Comparison of ENCODE assay signal across 29 cellular contexts in genomic region chr19:4939466-4939865, GRCh38. TPM values are rescaled to one million over a fixed set of nuclear protein-coding genes. Genes with fewer than 3 reads are reported as not detected.
DNase-seq lines count a peak whose midpoint lies in the region; ATAC-seq and TF ChIP-seq lines count a peak whose summit lies in the region.
"Had no signal": no experiment of that assay in that cellular context is flagged by ENCODE, and none has a peak within 500 bp of the region (broad histone marks: within the 10 kb centered on the region; RNA-seq: fewer than 3 reads in every experiment).

No MANE protein-coding gene starts in this region.

- peaks cover 64% of the 10 kb centered on the region for H3K36me3 Mint-ChIP-seq in GM23338 (ENCODE audit: low read depth)
- peaks cover 24% of the 10 kb centered on the region for H3K36me3 Mint-ChIP-seq in WTC11
- H3K36me3 Mint-ChIP-seq in nephron progenitor cell (ENCODE audit: low read depth): peaks cover 61% of the 10 kb centered on the region
- H3K36me3 Mint-ChIP-seq: CD8-positive, alpha-beta T cell; T-cell had no signal

- TF ChIP-seq POLR2A in thyroid gland (IDR thresholded peaks at IDR 0.05): no peak

- H3K27me3 ChIP-seq in GM23338 (ENCODE audit: insufficient read depth) (no peaks in the 10 kb centered on the region), thyroid gland (no peaks in the 10 kb centered on the region)
- H3K27me3 ChIP-seq: MG63 had no signal

- no peaks in the 10 kb centered on the region; the same call in 1 of the 2 replicates for H3K79me2 ChIP-seq in GM23338 (replicated peaks; ENCODE audit: insufficient read depth)

- H3K4me2 ChIP-seq in GM23338: no peak overlapping the region
- H3K4me2 ChIP-seq: A549, PC-9 had no signal

- H4K20me1 ChIP-seq in GM23338 (replicated peaks; ENCODE audit: insufficient read depth): peaks cover 24% of the 10 kb centered on the region

- H2AFZ ChIP-seq in GM23338: no peak overlapping the region
- H2AFZ ChIP-seq: PC-9 had no signal

- H3K4me1 Mint-ChIP-seq in GM23338 (no peaks in the 10 kb centered on the region), WTC11 (no peaks in the 10 kb centered on the region), nephron progenitor cell (peaks cover 8% of the 10 kb centered on the region)
- H3K4me1 Mint-ChIP-seq: T-cell had no signal

- POLR2A ChIA-PET in WTC11 (lab: Charles Lee): no interaction called here

- CTCF ChIA-PET in WTC11 (lab: Charles Lee): interaction anchor here (0.6 to 1.3 kb wide), 3 partner anchors 87 to 673 kb away, joined by 3 to 6 read pairs (median 4); no protein-coding TSS in a partner anchor

- no peaks in the 10 kb centered on the region for H3F3A ChIP-seq in GM23338 (replicated peaks; ENCODE audit: low read depth)

- DNase-seq in GM23338 (ENCODE audit: low spot score) (no peak), WTC11 (ENCODE audit: low spot score) (no peak), nephron progenitor cell (no peak), thyroid gland (peak; percentile 65 to 81), NCI-H2196 treated with DMSO at 0.1 percent for 48 hours (lab: John Stamatoyannopoulos, UW; ENCODE audit: unreplicated experiment) (no peak)
- DNase-seq in stimulated activated CD4-positive, alpha-beta T cell treated with anti-CD3 and anti-CD28 coated beads, Interleukin-4, amount 100 ng/mL, for 24 hours: no peak
- DNase-seq: AML-193; Caco-2; CD8-positive, alpha-beta T cell; GDM1; GOT3; HCEC 1CT; Kasumi-1; MG63; NCI-H1105 treated with DMSO at 0.1 percent for 48 hours; NCI-H2029; NCI-H446 treated with DMSO at 0.1 percent for 48 hours; NCI-H526; NCI-H82; NK-92 treated with Interleukin-12 subunit alpha and Interleukin-12 subunit beta, amount 100 ng/mL, for 24 hours; PC-9; Right ventricle myocardium superior; T-cell had no signal

- no peak for TF ChIP-seq CTCF in GM23338 (conservative IDR thresholded peaks at IDR 0.05; ENCODE audit: low read depth in 2 of 2)
- TF ChIP-seq CTCF in WTC11 (IDR thresholded peaks at IDR 0.05): no peak
- TF ChIP-seq CTCF in nephron progenitor cell (IDR thresholded peaks at IDR 0.05): no peak
- TF ChIP-seq CTCF in thyroid gland (IDR thresholded peaks at IDR 0.05): no peak

- no peak for ATAC-seq in GM23338
- no peak for ATAC-seq in WTC11
- ATAC-seq in HG03175 (IDR thresholded peaks at IDR 0.05; ENCODE audit: unreplicated experiment): no peak
- ATAC-seq: A549; CD8-positive, alpha-beta T cell; GM12878; K562; T-cell had no signal

- 47 to 77% methylated on average over 6 to 7 of the region's 7 CpGs for WGBS in thyroid gland, 2 donors

- intact Hi-C loops in thyroid gland (cut with DNase I): no loop called here

- H3K9me3 ChIP-seq in thyroid gland: no peaks in the 10 kb centered on the region
- H3K9me3 ChIP-seq: A549, Caco-2, MG63 had no signal

- no peaks in the 10 kb centered on the region for H3K9me2 ChIP-seq in GM23338 (ENCODE audit: insufficient read depth)

- H3K27ac ChIP-seq in GM23338 (ENCODE audit: low read depth) (0 out of 2 replicates have a peak overlapping the region, but pooled peaks have one; percentile 45), thyroid gland (no peak overlapping the region)
- H3K27ac ChIP-seq: A549, PC-9 had no signal

- H3K4me1 ChIP-seq in GM23338 (ENCODE audit: insufficient read depth) (no peaks in the 10 kb centered on the region), thyroid gland (no peaks in the 10 kb centered on the region)
- H3K4me1 ChIP-seq: A549, Caco-2 had no signal

- H3K27ac Mint-ChIP-seq in GM23338 (no peak overlapping the region), WTC11 (peak overlapping the region; percentile 66), nephron progenitor cell (peak overlapping the region; percentile 72)
- H3K27ac Mint-ChIP-seq: CD8-positive, alpha-beta T cell; T-cell had no signal

- H3K9me3 Mint-ChIP-seq in GM23338: no peaks in the 10 kb centered on the region
- H3K9me3 Mint-ChIP-seq in WTC11: no peaks in the 10 kb centered on the region
- H3K9me3 Mint-ChIP-seq in nephron progenitor cell: no peaks in the 10 kb centered on the region
- H3K9me3 Mint-ChIP-seq: CD8-positive, alpha-beta T cell; T-cell had no signal

- H3K36me3 ChIP-seq in GM23338 (ENCODE audit: insufficient read depth): 0 out of 2 replicates have a peak, but pooled peaks cover 11% of the 10 kb centered on the region
- H3K36me3 ChIP-seq in thyroid gland: no peaks in the 10 kb centered on the region

- H3K4me3 ChIP-seq in GM23338 (no peak overlapping the region), thyroid gland (replicated peaks in 1 of 3) (no peak overlapping the region)
- H3K4me3 ChIP-seq: A549, GM12878, K562, MG63, PC-9 had no signal

- H3K4me3 Mint-ChIP-seq in GM23338 (no peak overlapping the region), WTC11 (no peak overlapping the region), nephron progenitor cell (no peak overlapping the region)
- H3K4me3 Mint-ChIP-seq: CD8-positive, alpha-beta T cell; T-cell had no signal

- H3K27me3 Mint-ChIP-seq in GM23338 (ENCODE audit: insufficient read depth, low read depth, poor library complexity) (peaks cover 8% of the 10 kb centered on the region), WTC11 (ENCODE audit: low read depth) (no peaks in the 10 kb centered on the region), nephron progenitor cell (ENCODE audit: low read depth, poor library complexity) (no peaks in the 10 kb centered on the region)
- H3K27me3 Mint-ChIP-seq: T-cell had no signal

TF ChIP-seq in GM23338, 12 proteins besides CTCF, POLR2A, EP300 and RAD21:
- TF ChIP-seq ZNF331 (CRISPR knock-in tag; IDR thresholded peaks at IDR 0.05; ENCODE audit: low read depth): no peak

TF ChIP-seq in WTC11, 78 proteins besides CTCF, POLR2A, EP300 and RAD21 (continues in another document):
- no peak for TF ChIP-seq EMX1 (CRISPR knock-in tag; IDR thresholded peaks at IDR 0.05)
- TF ChIP-seq SP1 (CRISPR knock-in tag; conservative IDR thresholded peaks at IDR 0.05): no peak
- TF ChIP-seq ATF2 (CRISPR knock-in tag; IDR thresholded peaks at IDR 0.05; ENCODE audit: borderline replicate concordance, low read depth): no peak
- TF ChIP-seq ZNF532 (CRISPR knock-in tag; IDR thresholded peaks at IDR 0.05; ENCODE audit: borderline replicate concordance): no peak
- no peak for TF ChIP-seq ZNF317 (CRISPR knock-in tag; IDR thresholded peaks at IDR 0.05; ENCODE audit: borderline replicate concordance, low read depth)

RNA-seq across cellular contexts. Expression of gene KDM4B, which starts 29.4 kb away (rescaled TPM):
- total RNA-seq in GM23338 (2014; rRNA removed; shearing (Covaris generic)): 27.6 and 35.7 TPM in 2 replicates
- 8.7 and 9.1 TPM in 2 replicates for polyA plus RNA-seq in GM23338 (2016; fragmentation: Nextera tagmentation; extraction: Ambion mirVana)
- total RNA-seq in WTC11 (2021): 43.2 to 56.0 TPM (median 53.1 TPM) in 3 replicates
- total RNA-seq in thyroid gland: 10 to 100 TPM; 44.3 to 87.2 (median 75.8) TPM

RNA-seq across cellular contexts. Expression of gene UHRF1, which starts 30.2 kb away (rescaled TPM):
- 40.9 and 45.7 TPM in 2 replicates for total RNA-seq in GM23338 (2014; rRNA removed; shearing (Covaris generic))
- polyA plus RNA-seq in GM23338 (2016; fragmentation: Nextera tagmentation; extraction: Ambion mirVana): 20.3 and 24.5 TPM in 2 replicates
- total RNA-seq in WTC11 (2021): 37.9 to 42.5 TPM (median 38.1 TPM) in 3 replicates
- under 1 TPM; 0.11 to 0.71 (median 0.41) TPM for total RNA-seq in thyroid gland

RNA-seq across cellular contexts. Expression of gene ARRDC5, which starts 36.8 kb away (rescaled TPM):
- not detected in 2 replicates for total RNA-seq in GM23338 (2014; rRNA removed; shearing (Covaris generic))
- polyA plus RNA-seq in GM23338 (2016; fragmentation: Nextera tagmentation; extraction: Ambion mirVana): not detected in 2 replicates
- total RNA-seq in WTC11 (2021) (not detected in 3 replicates), thyroid gland (not detected)
- total RNA-seq: Caco-2, K562, PC-9, Right ventricle myocardium superior, RPMI7951, SK-MEL-5 had no signal
- polyA plus RNA-seq: A549, K562 had no signal

Comparison
In these comparisons a context has a peak if more than half of its experiments do, and no peak if none do; other contexts are left out.
1. DNase-seq: peak in thyroid gland (2 of 2); none in GM23338 (single experiment), WTC11 (single experiment), nephron progenitor cell (single experiment), NCI-H2196 treated with DMSO at 0.1 percent for 48 hours (single experiment) and stimulated activated CD4-positive, alpha-beta T cell treated with anti-CD3 and anti-CD28 coated beads, Interleukin-4, amount 100 ng/mL, for 24 hours (single experiment).
2. RNA of gene UHRF1, which starts 30.2 kb away (total RNA-seq): 40.9 to 45.7 TPM in GM23338 and 37.9 to 42.5 TPM in WTC11; 0.11 to 0.71 TPM in thyroid gland; every median in the first group is over 10 times any median in the second.